In genomic region chr2:152532241-152532640, GRCh38 we compare ENCODE assay signal across 23 cellular contexts.
"Had no signal": no experiment of that assay in that cellular context is flagged by ENCODE, and none has a peak within 500 bp of the region (broad histone marks: within the 10 kb centered on the region; RNA-seq: fewer than 3 reads in every experiment).

No MANE protein-coding gene starts in this region.

- H3K9me3 ChIP-seq: esophagus muscularis mucosa, lower lobe of right lung, mucosa of descending colon, neutrophil, right lobe of liver, suprapubic skin, vagina had no signal

- FAIRE-seq: endothelial cell of umbilical vein, keratinocyte, small intestine had no signal

- H3K36me3 ChIP-seq: esophagus muscularis mucosa, lower lobe of right lung, neutrophil, right lobe of liver, suprapubic skin, vagina had no signal

- DNase-seq: dermis blood vessel endothelial cell; effector memory CD4-positive, alpha-beta T cell; left ventricle myocardium superior; lower lobe of right lung; mucosa of descending colon; naive B cell; right lobe of liver; small intestine; stimulated activated CD4-positive, alpha-beta T cell treated with anti-CD3 and anti-CD28 coated beads, Interleukin-12 subunit alpha, Interleukin-12 subunit beta, amount 100 ng/mL, for 4 hours; stimulated activated CD4-positive, alpha-beta T cell treated with anti-CD3 and anti-CD28 coated beads, Interleukin-1b, Interleukin-23, amount 100 ng/mL, for 48 hours; stimulated activated CD4-positive, alpha-beta T cell treated with anti-CD3 and anti-CD28 coated beads, Interleukin-4, amount 100 ng/mL, for 1 hour; stimulated activated CD8-positive, alpha-beta memory T cell treated with anti-CD3 and anti-CD28 coated beads, Interleukin-4, amount 100 ng/mL, for 48 hours; stimulated activated naive CD4-positive, alpha-beta T cell; stimulated activated naive CD8-positive, alpha-beta T cell treated with anti-CD3 and anti-CD28 coated beads, Interleukin-15, amount 100 ng/mL, for 72 hours; trophoblast cell had no signal

- H3K4me1 ChIP-seq: lower lobe of right lung, parathyroid adenoma, right lobe of liver, vagina had no signal

- H3K27me3 ChIP-seq: esophagus muscularis mucosa, neutrophil, right lobe of liver, suprapubic skin, vagina had no signal

- H3K4me3 ChIP-seq: coronary artery, esophagus muscularis mucosa, lower lobe of right lung, mucosa of descending colon, right lobe of liver, suprapubic skin, vagina had no signal

- H3K27ac ChIP-seq: coronary artery, esophagus muscularis mucosa, lower lobe of right lung, neutrophil, parathyroid adenoma, right lobe of liver, suprapubic skin, vagina had no signal
